ENCODE assay signal across 16 cellular contexts in genomic region chr17:72567774-72568173, GRCh38.
DNase-seq lines count a peak whose midpoint lies in the region.
"Had no signal": no experiment of that assay in that cellular context is flagged by ENCODE, and none has a peak within 500 bp of the region (broad histone marks: within the 10 kb centered on the region; RNA-seq: fewer than 3 reads in every experiment).

No MANE protein-coding gene starts in this region.

- H3K4me3 ChIP-seq in BLaER1: no peak overlapping the region
- no peak overlapping the region for H3K4me3 ChIP-seq in neuronal stem cell (ENCODE audit: low read length in 2 of 2)

- H3K27me3 ChIP-seq in BLaER1 (no peaks in the 10 kb centered on the region), neuronal stem cell (ENCODE audit: control insufficient read depth in 3 of 3, insufficient read depth in 3 of 3, low read depth in 1 of 3, low read length in 3 of 3) (no peaks in the 10 kb centered on the region)

- no peak overlapping the region for H2BK120ac ChIP-seq in neuronal stem cell (ENCODE audit: low read depth, low read length)

- no peak overlapping the region for H3K27ac Mint-ChIP-seq in T-helper 2 cell treated with Interferon-gamma antibody and Interleukin-4, amounts not matched to agents 5 μg/mL and 100 μg/mL, for 36 hours
- H3K27ac Mint-ChIP-seq: IgD-negative memory B cell had no signal

- H4K91ac ChIP-seq in neuronal stem cell (ENCODE audit: low read depth, low read length, poor library complexity): no peak overlapping the region

- peaks cover 8% of the 10 kb centered on the region for H3K4me1 Mint-ChIP-seq in T-helper 2 cell treated with Interferon-gamma antibody and Interleukin-4, amounts not matched to agents 5 μg/mL and 100 μg/mL, for 36 hours (ENCODE audit: low read depth)

- no peak overlapping the region for H2BK12ac ChIP-seq in neuronal stem cell (ENCODE audit: low read length)

- peaks cover 29% of the 10 kb centered on the region for H3K4me1 ChIP-seq in BLaER1
- H3K4me1 ChIP-seq in neuronal stem cell (ENCODE audit: control insufficient read depth in 2 of 2, insufficient read depth in 1 of 2, low read depth in 1 of 2, low read length in 2 of 2): peaks cover 2 to 33% of the 10 kb centered on the region in 2 donors

- H3K4me2 ChIP-seq in BLaER1: peak overlapping the region; percentile 75
- no peak overlapping the region for H3K4me2 ChIP-seq in neuronal stem cell (ENCODE audit: insufficient read depth, low read length, poor library complexity, severe bottlenecking)

- H3K9ac ChIP-seq in BLaER1: no peak overlapping the region
- H3K9ac ChIP-seq in neuronal stem cell (ENCODE audit: low read depth, low read length, poor library complexity): no peak overlapping the region

- no peak overlapping the region for H2AFZ ChIP-seq in neuronal stem cell (ENCODE audit: low read length)

- no peak overlapping the region for H4K8ac ChIP-seq in neuronal stem cell (ENCODE audit: low read depth, low read length)

- no peaks in the 10 kb centered on the region for H3K9me3 Mint-ChIP-seq in T-helper 2 cell treated with Interferon-gamma antibody and Interleukin-4, amounts not matched to agents 5 μg/mL and 100 μg/mL, for 36 hours
- H3K9me3 Mint-ChIP-seq: IgD-negative memory B cell had no signal

- H2BK15ac ChIP-seq in neuronal stem cell (ENCODE audit: low read length): peak overlapping the region; percentile 26

- H3K36me3 ChIP-seq in BLaER1: no peaks in the 10 kb centered on the region
- H3K36me3 ChIP-seq in neuronal stem cell (replicated peaks in 1 of 2; ENCODE audit: control insufficient read depth in 2 of 2, insufficient read depth in 2 of 2, low read length in 2 of 2): no peaks in the 10 kb centered on the region

- peaks cover 3% of the 10 kb centered on the region for H3K27me3 Mint-ChIP-seq in T-helper 2 cell treated with Interferon-gamma antibody and Interleukin-4, amounts not matched to agents 5 μg/mL and 100 μg/mL, for 36 hours (ENCODE audit: low read depth)

- no peaks in the 10 kb centered on the region for H3K79me1 ChIP-seq in neuronal stem cell (ENCODE audit: low read depth, low read length)

- no peak overlapping the region for H3K14ac ChIP-seq in neuronal stem cell (ENCODE audit: low read length)

- H3K23ac ChIP-seq in neuronal stem cell (ENCODE audit: low read depth, low read length, poor library complexity): no peak overlapping the region

- no peak overlapping the region for H3K4me3 Mint-ChIP-seq in T-helper 2 cell treated with Interferon-gamma antibody and Interleukin-4, amounts not matched to agents 5 μg/mL and 100 μg/mL, for 36 hours

- WGBS in neuronal stem cell (ENCODE audit: extremely low coverage in 2 of 2, insufficient read length in 2 of 2, insufficient replicate concordance in 1 of 2), 2 donors: no CpG with 5 or more reads among the region's 3 CpGs

- peak; percentile 88 for DNase-seq in NCI-H69 (lab: John Stamatoyannopoulos, UW)
- DNase-seq in SK-N-DZ (ENCODE audit: low spot score): peak; percentile 76
- no peak for DNase-seq in neuronal stem cell (ENCODE audit: low spot score)
- DNase-seq in NCI-H446 (lab: John Stamatoyannopoulos, UW): no peak
- no peak for DNase-seq in stimulated activated CD4-positive, alpha-beta T cell treated with anti-CD3 and anti-CD28 coated beads, Interleukin-4, amount 100 ng/mL, for 4 hours
- DNase-seq in T-helper 2 cell treated with Interferon-gamma antibody and Interleukin-4, amounts not matched to agents 5 μg/mL and 100 μg/mL, for 36 hours (ENCODE audit: low spot score): no peak
- DNase-seq in hepatic stellate cell (ENCODE audit: low spot score): no peak
- DNase-seq: DMS153, HCEC 1CT, NCI-H187, NCI-H2171, NCI-H524, SHP77 treated with DMSO at 0.1 percent for 48 hours, T1000 had no signal

- H3K4ac ChIP-seq in neuronal stem cell (ENCODE audit: low read length): no peak overlapping the region

- no peak overlapping the region for H3K27ac ChIP-seq in BLaER1
- no peak overlapping the region for H3K27ac ChIP-seq in neuronal stem cell (replicated peaks; ENCODE audit: low read length)

- H4K20me1 ChIP-seq in BLaER1: no peaks in the 10 kb centered on the region

- H3K9me3 ChIP-seq in BLaER1 (no peaks in the 10 kb centered on the region), neuronal stem cell (replicated peaks in 1 of 2; ENCODE audit: control insufficient read depth in 2 of 2, insufficient read depth in 1 of 2, low read depth in 1 of 2, low read length in 2 of 2) (no peaks in the 10 kb centered on the region)

- no peak overlapping the region for H2BK5ac ChIP-seq in neuronal stem cell (ENCODE audit: low read length)

- H3K18ac ChIP-seq in neuronal stem cell (ENCODE audit: low read length): peak overlapping the region; percentile 6

- H3K36me3 Mint-ChIP-seq in T-helper 2 cell treated with Interferon-gamma antibody and Interleukin-4, amounts not matched to agents 5 μg/mL and 100 μg/mL, for 36 hours (ENCODE audit: low read depth): no peaks in the 10 kb centered on the region
- H3K36me3 Mint-ChIP-seq: IgD-negative memory B cell had no signal

- H2AK5ac ChIP-seq in neuronal stem cell (ENCODE audit: low read depth, low read length): peak overlapping the region; percentile 73

Comparison
In these comparisons a context has a peak if more than half of its experiments do, and no peak if none do; other contexts are left out.
1. DNase-seq: peak in NCI-H69 (single experiment) and SK-N-DZ (single experiment); none in neuronal stem cell (single experiment), NCI-H446 (0 of 2), stimulated activated CD4-positive, alpha-beta T cell treated with anti-CD3 and anti-CD28 coated beads, Interleukin-4, amount 100 ng/mL, for 4 hours (0 of 2), T-helper 2 cell treated with Interferon-gamma antibody and Interleukin-4, amounts not matched to agents 5 μg/mL and 100 μg/mL, for 36 hours (single experiment) and hepatic stellate cell (single experiment).